In genomic region chr2:160224060-160224459, GRCh38 we compare ENCODE assay signal across 10 cellular contexts. TPM values are rescaled to one million over a fixed set of nuclear protein-coding genes. Genes with fewer than 3 reads are reported as not detected.
A peak's percentile ranks its signal among the peaks of the same experiment; 100 is the strongest.
DNase-seq lines count a peak whose midpoint lies in the region; ATAC-seq, FAIRE-seq and TF ChIP-seq lines count a peak whose summit lies in the region.
"Had no signal": no experiment of that assay in that cellular context is flagged by ENCODE, and none has a peak within 500 bp of the region (broad histone marks: within the 10 kb centered on the region; RNA-seq: fewer than 3 reads in every experiment).

No MANE protein-coding gene starts in this region.

- POLR2A ChIA-PET in HepG2 (lab: Yijun Ruan, JAX), result interaction anchor here (1.1 kb wide), 1 partner anchor 16 kb away, joined by 4 read pairs; no protein-coding TSS in a partner anchor

- H3K4me1 ChIP-seq in HepG2 (ENCODE audit: insufficient read depth, low read length) (peaks cover 52% of the 10 kb centered on the region), HAP-1 (no peaks in the 10 kb centered on the region)

- TF ChIP-seq POLR2A in HepG2 (IDR thresholded peaks at IDR 0.05; ENCODE audit: insufficient read depth in 1 of 2, low read depth in 2 of 2, low read length in 2 of 2), result no peak

- TF ChIP-seq RAD21 in HepG2 (CRISPR knock-in tag; IDR thresholded peaks at IDR 0.05), result no peak

- FAIRE-seq in HepG2 (lab: Jason Lieb, UNC), result peak; percentile 26

- H3K9me3 ChIP-seq in HepG2 (ENCODE audit: low read length), result no peaks in the 10 kb centered on the region
- H3K9me3 ChIP-seq in HAP-1, result no peaks in the 10 kb centered on the region
- H3K9me3 ChIP-seq: neutrophil had no signal

- peak; percentile 60 for DNase-seq in ELF-1 (ENCODE audit: low read depth, low spot score)
- DNase-seq in activated T-cell treated with anti-CD3 and anti-CD28 coated beads, Interleukin-2, amount 50 U/mL, for 72 hours, result peak; percentile 50 to 58
- peak; percentile 69 for DNase-seq in HepG2 (ENCODE audit: low spot score)
- DNase-seq in HAP-1 (ENCODE audit: low spot score in 2 of 2), result no peak
- DNase-seq in germinal center (ENCODE audit: low spot score), result no peak
- no peak for DNase-seq in substantia nigra (lab: John Stamatoyannopoulos, UW)

- no peaks in the 10 kb centered on the region for H3K36me3 Mint-ChIP-seq in activated T-cell treated with anti-CD3 and anti-CD28 coated beads, Interleukin-2, amount 50 U/mL, for 72 hours (ENCODE audit: insufficient read depth in 2 of 2)

- in situ Hi-C loops in HepG2 (cut with HindIII; ENCODE audit: extremely low pct_ligation_motif_present, low pct_unique_long_range_greater_than_20kb), result no loop called here
- in situ Hi-C loops in HAP-1 (cut with MboI; ENCODE audit: low sequenced_read_pairs), result no loop called here

- H3K4me2 ChIP-seq in HepG2 (ENCODE audit: low read depth, low read length), result peak overlapping the region; percentile 30

- H3K4me3 ChIP-seq in HepG2 (replicated peaks in 1 of 3; ENCODE audit: insufficient read depth in 1 of 3, low read depth in 2 of 3, low read length in 3 of 3) (no peak overlapping the region), HAP-1 (no peak overlapping the region)

- WGBS in HepG2 (ENCODE audit: low lambda C conversion rate), result 14% methylated on average over 3 of the region's 3 CpGs

- H3K27ac ChIP-seq in HepG2 (ENCODE audit: extremely low read length, insufficient read depth, low read length) (no peak overlapping the region), substantia nigra (ENCODE audit: low read depth, low read length, poor library complexity, severe bottlenecking) (no peak overlapping the region)
- H3K27ac ChIP-seq: neutrophil had no signal

- H3K27ac Mint-ChIP-seq in activated T-cell treated with anti-CD3 and anti-CD28 coated beads, Interleukin-2, amount 50 U/mL, for 72 hours, result peak overlapping the region; percentile 42

- no peak overlapping the region for H3K9ac ChIP-seq in HepG2 (ENCODE audit: insufficient read depth, low read depth, low read length)

- H3K36me3 ChIP-seq in HepG2 (replicated peaks in 1 of 2; ENCODE audit: control insufficient read depth in 1 of 2, insufficient read depth in 2 of 2, low read length in 2 of 2), result no peaks in the 10 kb centered on the region
- H3K36me3 ChIP-seq in HAP-1 (replicated peaks), result no peaks in the 10 kb centered on the region
- H3K36me3 ChIP-seq: neutrophil had no signal

- H3K27me3 Mint-ChIP-seq in activated T-cell treated with anti-CD3 and anti-CD28 coated beads, Interleukin-2, amount 50 U/mL, for 72 hours (ENCODE audit: low read depth), result peaks cover 33% of the 10 kb centered on the region

- no peaks in the 10 kb centered on the region for H3K79me2 ChIP-seq in HepG2 (ENCODE audit: insufficient read depth, low read length)

- CTCF ChIA-PET in HepG2 (lab: Yijun Ruan, JAX; ENCODE audit: low intra/inter-chr PET ratio, low total read pairs), result no interaction called here

- H2AFZ ChIP-seq in HepG2 (ENCODE audit: low read length), result no peak overlapping the region

- H3K4me1 Mint-ChIP-seq in activated T-cell treated with anti-CD3 and anti-CD28 coated beads, Interleukin-2, amount 50 U/mL, for 72 hours (ENCODE audit: low read depth), result peaks cover 73% of the 10 kb centered on the region

- peak overlapping the region; percentile 63 to 79 for H3K4me3 Mint-ChIP-seq in activated T-cell treated with anti-CD3 and anti-CD28 coated beads, Interleukin-2, amount 50 U/mL, for 72 hours

- ATAC-seq in GM19468 (IDR thresholded peaks at IDR 0.05; ENCODE audit: extremely low read depth, unreplicated experiment) (peak; percentile 90), HG03442 (IDR thresholded peaks at IDR 0.05; ENCODE audit: unreplicated experiment) (peak; percentile 95), HepG2 (peak; percentile 7; the same call in 1 of the 3 replicates)
- ATAC-seq in activated T-cell treated with anti-CD3 and anti-CD28 coated beads, Interleukin-2, amount 50 U/mL, for 72 hours (replicated peaks in 1 of 2), result peak; percentile 82

- H3K9me3 Mint-ChIP-seq in activated T-cell treated with anti-CD3 and anti-CD28 coated beads, Interleukin-2, amount 50 U/mL, for 72 hours, result no peaks in the 10 kb centered on the region

- no peak for TF ChIP-seq EP300 in HepG2 (IDR thresholded peaks at IDR 0.05; ENCODE audit: low read depth in 2 of 2, low read length in 2 of 2)
- TF ChIP-seq EP300 in HepG2 (CRISPR knock-in tag; IDR thresholded peaks at IDR 0.05; ENCODE audit: borderline replicate concordance), result no peak

- H3K27me3 ChIP-seq in HepG2 (ENCODE audit: control insufficient read depth in 1 of 2, insufficient read depth in 2 of 2, low read length in 2 of 2) (no peaks in the 10 kb centered on the region), HAP-1 (ENCODE audit: low read depth) (no peaks in the 10 kb centered on the region)
- H3K27me3 ChIP-seq: neutrophil had no signal

- BruUV-seq in HepG2 (replicated peaks; lab: Mats Ljungman, UMichigan), result no TSS peak

- intact Hi-C loops in HepG2 (cut with micrococcal nuclease; ENCODE audit: unreplicated experiment), result no loop called here

- no peak for TF ChIP-seq CTCF in HepG2 (CRISPR knock-in tag; IDR thresholded peaks at IDR 0.05)

- no peaks in the 10 kb centered on the region for H4K20me1 ChIP-seq in HepG2 (ENCODE audit: insufficient read depth, low read length)

TF ChIP-seq in HepG2, 621 proteins besides CTCF, POLR2A, EP300 and RAD21 (continues in another document):
- TF ChIP-seq BCLAF1 (IDR thresholded peaks at IDR 0.05) (no peak), RBFOX2 (IDR thresholded peaks at IDR 0.05; ENCODE audit: low read depth, low read length) (no peak), ATF3 (CRISPR knock-in tag; IDR thresholded peaks at IDR 0.05) (peak; percentile 54; the same call in 1 of the 2 replicates), STAG1 (CRISPR knock-in tag; IDR thresholded peaks at IDR 0.05) (no peak), GPBP1L1 (CRISPR knock-in tag; IDR thresholded peaks at IDR 0.05) (no peak), MAFF (IDR thresholded peaks at IDR 0.05; ENCODE audit: low read depth, low read length) (peak; percentile 15; the same call in 1 of the 2 replicates)

RNA-seq across cellular contexts. Expression of gene ITGB6, which starts 24.0 kb away (rescaled TPM):
- total RNA-seq in activated T-cell treated with anti-CD3 and anti-CD28 coated beads, Interleukin-2, amount 50 U/mL, for 72 hours, result not detected
- total RNA-seq in HepG2 (2016; rRNA removed; fragmentation: Illumina TruSeq; extraction: Trizol), result not detected in 2 replicates
- not detected in 2 replicates for total RNA-seq in HepG2 (2016; cell fraction: cytosol; rRNA removed; fragmentation: Illumina TruSeq; extraction: Trizol; ENCODE audit: low read depth)
- not detected in 2 replicates for total RNA-seq in HepG2 (2016; cell fraction: insoluble cytoplasmic fraction; rRNA removed; fragmentation: Illumina TruSeq; extraction: Trizol)
- total RNA-seq in HepG2 (2016; cell fraction: membrane; rRNA removed; fragmentation: Illumina TruSeq; extraction: Trizol), result not detected in 2 replicates
- total RNA-seq in HepG2 (2016; cell fraction: nucleus; rRNA removed; fragmentation: Illumina TruSeq; extraction: Trizol), result not detected in 2 replicates
- not detected in 2 replicates for polyA plus RNA-seq in HepG2 (2011; rRNA removed)
- polyA plus RNA-seq in HepG2 (2011; cell fraction: cytosol; rRNA removed), result not detected in 2 replicates
- not detected in 2 replicates for polyA plus RNA-seq in HepG2 (2011; cell fraction: nucleus; rRNA removed)
- not detected in 2 replicates for polyA plus RNA-seq in HepG2 (2012)
- polyA plus RNA-seq in HepG2 (2016; cell fraction: cytosol; fragmentation: Illumina TruSeq; extraction: Trizol; ENCODE audit: low read depth), result not detected in 2 replicates
- polyA plus RNA-seq in HepG2 (2016; cell fraction: insoluble cytoplasmic fraction; fragmentation: Illumina TruSeq; extraction: Trizol; ENCODE audit: low read depth), result not detected in 2 replicates
- polyA plus RNA-seq in HepG2 (2016; cell fraction: membrane; fragmentation: Illumina TruSeq; extraction: Trizol; ENCODE audit: low read depth), result not detected in 2 replicates
- polyA plus RNA-seq in HepG2 (2016; cell fraction: nucleus; fragmentation: Illumina TruSeq; extraction: Trizol; ENCODE audit: insufficient read depth, low read depth), result not detected in 2 replicates
- polyA minus RNA-seq in HepG2 (2011; rRNA and poly(A)+ RNA removed; ENCODE audit: low replicate concordance), result 0.26 TPM in 1 of 2 replicates, not detected in the other
- polyA minus RNA-seq in HepG2 (2011; cell fraction: cytosol; rRNA and poly(A)+ RNA removed), result not detected in 2 replicates
- not detected in 2 replicates for polyA minus RNA-seq in HepG2 (2011; cell fraction: nucleus; rRNA and poly(A)+ RNA removed)
- total RNA-seq: T-helper 1 cell treated with Interleukin-12 subunit alpha and Interleukin-12 subunit beta and Interleukin-4 antibody, amounts not matched to agents 30 ng/mL and 1 ng/mL, for 36 hours had no signal

Comparison
In these comparisons a context has a peak if more than half of its experiments do, and no peak if none do; other contexts are left out.
1. DNase-seq: peak in ELF-1 (single experiment), activated T-cell treated with anti-CD3 and anti-CD28 coated beads, Interleukin-2, amount 50 U/mL, for 72 hours (2 of 2) and HepG2 (single experiment); none in HAP-1 (0 of 2), germinal center (single experiment) and substantia nigra (0 of 49).
2. ATAC-seq: peak in every context shown above with its lines; median percentile 95 in HG03442; 90 in GM19468; 82 in activated T-cell treated with anti-CD3 and anti-CD28 coated beads, Interleukin-2, amount 50 U/mL, for 72 hours; 7 in HepG2.